8 cellular contexts compared by ENCODE assay signal in the genomic region with DNA sequence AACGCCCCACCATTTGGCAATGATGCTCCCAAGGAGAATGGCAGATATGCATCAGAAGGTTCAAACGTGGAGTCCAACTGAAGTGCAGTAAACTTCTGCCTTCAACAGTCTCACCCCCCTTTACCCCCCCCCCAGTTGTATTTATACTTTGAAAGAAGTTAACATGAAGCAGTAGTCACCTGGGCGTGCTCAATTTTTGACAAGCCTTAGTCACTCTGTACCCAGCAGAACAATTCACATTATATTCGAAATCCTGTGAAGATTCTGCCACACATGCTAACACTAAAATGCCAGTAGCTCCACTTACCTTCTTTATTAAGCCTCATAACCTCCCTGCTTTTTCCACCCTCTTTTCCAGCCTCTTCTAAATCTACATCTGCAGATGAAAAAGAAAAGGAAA. TPM values are rescaled to one million over a fixed set of nuclear protein-coding genes. Genes with fewer than 3 reads are reported as not detected.
A peak's percentile ranks its signal among the peaks of the same experiment; 100 is the strongest.
DNase-seq lines count a peak whose midpoint lies in the region; ATAC-seq and TF ChIP-seq lines count a peak whose summit lies in the region.

No MANE protein-coding gene starts in this region.

- no peaks in the 10 kb centered on the region for H3K36me3 ChIP-seq in adrenal gland (replicated peaks in 1 of 2)
- H3K36me3 ChIP-seq in kidney epithelial cell (ENCODE audit: control insufficient read depth, insufficient read depth, low read length): no peaks in the 10 kb centered on the region
- peaks cover 0 to 7% (median 0%) of the 10 kb centered on the region in 5 donors for H3K36me3 ChIP-seq in subcutaneous abdominal adipose tissue (ENCODE audit: control insufficient read depth in 5 of 5, insufficient read depth in 5 of 5, low read length in 5 of 5)

- peaks cover 6% of the 10 kb centered on the region for H3K36me3 Mint-ChIP-seq in T-helper 1 cell treated with Interleukin-12 subunit alpha and Interleukin-12 subunit beta and Interleukin-4 antibody, amounts not matched to agents 30 μg/mL and 1 μg/mL, for 36 hours (ENCODE audit: low read depth)

- DNase-seq in T-helper 1 cell (no peak), adrenal gland (no peak), kidney epithelial cell (ENCODE audit: low read depth) (no peak), NCI-H1694 (lab: John Stamatoyannopoulos, UW) (no peak), SK-N-DZ (ENCODE audit: low spot score) (no peak)

- H3K4me1 ChIP-seq in adrenal gland (replicated peaks in 1 of 2) (peaks cover 16 to 20% of the 10 kb centered on the region in 2 donors), subcutaneous abdominal adipose tissue (ENCODE audit: control insufficient read depth in 5 of 5, insufficient read depth in 5 of 5, low read length in 5 of 5) (peaks cover 7 to 39% (median 35%) of the 10 kb centered on the region in 5 donors)

- 8 to 44% (median 40%) methylated on average over 3 to 4 of the region's 4 CpGs for WGBS in adrenal gland, 4 donors

- peaks cover 21% of the 10 kb centered on the region for H3K4me1 Mint-ChIP-seq in T-helper 1 cell treated with Interleukin-12 subunit alpha and Interleukin-12 subunit beta and Interleukin-4 antibody, amounts not matched to agents 30 μg/mL and 1 μg/mL, for 36 hours (ENCODE audit: low read depth)

- H3K27me3 Mint-ChIP-seq in T-helper 1 cell treated with Interleukin-12 subunit alpha and Interleukin-12 subunit beta and Interleukin-4 antibody, amounts not matched to agents 30 μg/mL and 1 μg/mL, for 36 hours (ENCODE audit: low read depth): peaks cover 36% of the 10 kb centered on the region

- H3K9me3 ChIP-seq in adrenal gland (replicated peaks in 1 of 3) (no peaks in the 10 kb centered on the region), subcutaneous abdominal adipose tissue (ENCODE audit: control insufficient read depth in 5 of 5, low read length in 5 of 5) (no peaks in the 10 kb centered on the region)

- H3K27ac Mint-ChIP-seq in T-helper 1 cell treated with Interleukin-12 subunit alpha and Interleukin-12 subunit beta and Interleukin-4 antibody, amounts not matched to agents 30 μg/mL and 1 μg/mL, for 36 hours: no peak overlapping the region

- H3K27me3 ChIP-seq in adrenal gland (no peaks in the 10 kb centered on the region), kidney epithelial cell (ENCODE audit: control insufficient read depth, insufficient read depth, low read length) (no peaks in the 10 kb centered on the region), subcutaneous abdominal adipose tissue (ENCODE audit: control insufficient read depth in 5 of 5, insufficient read depth in 4 of 5, low read length in 5 of 5) (no peaks in the 10 kb centered on the region)

- no peaks in the 10 kb centered on the region for H3K9me3 Mint-ChIP-seq in T-helper 1 cell treated with Interleukin-12 subunit alpha and Interleukin-12 subunit beta and Interleukin-4 antibody, amounts not matched to agents 30 μg/mL and 1 μg/mL, for 36 hours

- no peak for TF ChIP-seq CTCF in adrenal gland (IDR thresholded peaks at IDR 0.05)
- no peak for TF ChIP-seq CTCF in kidney epithelial cell (IDR thresholded peaks at IDR 0.05; ENCODE audit: insufficient read depth, low read length, poor library complexity, severe bottlenecking)

- peak overlapping the region in 1 of 5 donors; percentile 89 for H3K27ac ChIP-seq in adrenal gland
- no peak overlapping the region for H3K27ac ChIP-seq in subcutaneous abdominal adipose tissue (ENCODE audit: low read depth, low read length)

- intact Hi-C loops in adrenal gland (cut with DNase I): loop anchor here (5.0 to 10.0 kb wide), 3 partner anchors 111 to 221 kb away; no protein-coding TSS in a partner anchor

- H3K4me3 ChIP-seq in adrenal gland: peak overlapping the region in 3 of 4 donors; percentile 26 to 69 (median 56)
- H3K4me3 ChIP-seq in kidney epithelial cell (ENCODE audit: low read depth, low read length): peak overlapping the region; percentile 90
- H3K4me3 ChIP-seq in subcutaneous abdominal adipose tissue (ENCODE audit: low read depth in 1 of 5, low read length in 5 of 5): peak overlapping the region; percentile 76 to 96 (median 92)

- peak overlapping the region; percentile 94 for H3K4me3 Mint-ChIP-seq in T-helper 1 cell treated with Interleukin-12 subunit alpha and Interleukin-12 subunit beta and Interleukin-4 antibody, amounts not matched to agents 30 μg/mL and 1 μg/mL, for 36 hours

- peak overlapping the region in 4 of 5 donors; percentile 88 to 98 (median 94) for H3K9ac ChIP-seq in subcutaneous abdominal adipose tissue (ENCODE audit: low read length in 5 of 5)

- no peak for ATAC-seq in HG03378 (IDR thresholded peaks at IDR 0.05; ENCODE audit: unreplicated experiment)

- TF ChIP-seq POLR2A in adrenal gland (IDR thresholded peaks at IDR 0.05): peak in 1 of 2 donors; percentile 4

RNA-seq across cellular contexts. Expression of gene ATXN7L1, which starts 0.9 kb away (rescaled TPM):
- total RNA-seq in adrenal gland (10 to 100 TPM in 4 of 8 donors, 1 to 10 TPM in 4; 3.6 to 24.6 (median 10.6) TPM), kidney epithelial cell (2.4 and 3.1 TPM in 2 replicates)
- polyA plus RNA-seq in adrenal gland: 1 to 10 TPM; 4.9 to 9.6 (median 7.4) TPM
- 1.9 and 3.1 TPM in 2 replicates for polyA plus RNA-seq in SK-N-DZ (2014; cell fraction: cytosol; rRNA removed)
- polyA plus RNA-seq in SK-N-DZ (2014; cell fraction: nucleus; rRNA removed): 0.91 and 2.3 TPM in 2 replicates
